Comparison of ENCODE assay signal across 2 cellular contexts in the genomic region with DNA sequence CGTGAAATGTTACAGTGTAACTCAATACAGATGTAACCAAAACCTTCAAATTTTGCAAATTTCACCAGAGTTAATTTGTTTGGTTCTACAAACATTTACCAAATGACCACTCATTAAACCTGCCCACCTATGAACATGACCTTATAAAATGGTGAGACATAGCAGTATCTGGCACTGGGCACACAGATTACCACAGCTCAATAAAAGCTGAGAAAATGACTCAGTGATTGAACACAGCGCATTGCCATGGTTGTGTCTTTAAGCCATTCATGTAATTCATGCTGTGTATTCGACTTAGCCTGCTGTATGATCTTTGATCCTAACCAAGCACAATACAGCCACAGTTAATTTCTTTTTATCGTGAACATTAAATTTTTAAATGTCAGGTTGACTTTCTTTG.
TF ChIP-seq lines count a peak whose summit lies in the region.

No MANE protein-coding gene starts in this region.

TF ChIP-seq in SK-N-SH treated with all-trans-retinoic acid at 6 μM for 48 hours, 23 proteins besides CTCF, POLR2A, EP300 and RAD21 (continued from another document):
- TF ChIP-seq SNAI2 (CRISPR knock-in tag; IDR thresholded peaks at IDR 0.05) = no peak
- TF ChIP-seq ZFP3 (CRISPR knock-in tag; IDR thresholded peaks at IDR 0.05) = no peak
- TF ChIP-seq CSDC2 (CRISPR knock-in tag; IDR thresholded peaks at IDR 0.05) = no peak
- no peak for TF ChIP-seq GLIS3 (CRISPR knock-in tag; IDR thresholded peaks at IDR 0.05)
- no peak for TF ChIP-seq ZC3H10 (CRISPR knock-in tag; IDR thresholded peaks at IDR 0.05)
- no peak for TF ChIP-seq TOX (CRISPR knock-in tag; IDR thresholded peaks at IDR 0.05; ENCODE audit: borderline replicate concordance)
- TF ChIP-seq TCF4 (CRISPR knock-in tag; IDR thresholded peaks at IDR 0.05; ENCODE audit: borderline replicate concordance) = no peak
- no peak for TF ChIP-seq OSR1 (CRISPR knock-in tag; IDR thresholded peaks at IDR 0.05)
- TF ChIP-seq, protein P1, sequence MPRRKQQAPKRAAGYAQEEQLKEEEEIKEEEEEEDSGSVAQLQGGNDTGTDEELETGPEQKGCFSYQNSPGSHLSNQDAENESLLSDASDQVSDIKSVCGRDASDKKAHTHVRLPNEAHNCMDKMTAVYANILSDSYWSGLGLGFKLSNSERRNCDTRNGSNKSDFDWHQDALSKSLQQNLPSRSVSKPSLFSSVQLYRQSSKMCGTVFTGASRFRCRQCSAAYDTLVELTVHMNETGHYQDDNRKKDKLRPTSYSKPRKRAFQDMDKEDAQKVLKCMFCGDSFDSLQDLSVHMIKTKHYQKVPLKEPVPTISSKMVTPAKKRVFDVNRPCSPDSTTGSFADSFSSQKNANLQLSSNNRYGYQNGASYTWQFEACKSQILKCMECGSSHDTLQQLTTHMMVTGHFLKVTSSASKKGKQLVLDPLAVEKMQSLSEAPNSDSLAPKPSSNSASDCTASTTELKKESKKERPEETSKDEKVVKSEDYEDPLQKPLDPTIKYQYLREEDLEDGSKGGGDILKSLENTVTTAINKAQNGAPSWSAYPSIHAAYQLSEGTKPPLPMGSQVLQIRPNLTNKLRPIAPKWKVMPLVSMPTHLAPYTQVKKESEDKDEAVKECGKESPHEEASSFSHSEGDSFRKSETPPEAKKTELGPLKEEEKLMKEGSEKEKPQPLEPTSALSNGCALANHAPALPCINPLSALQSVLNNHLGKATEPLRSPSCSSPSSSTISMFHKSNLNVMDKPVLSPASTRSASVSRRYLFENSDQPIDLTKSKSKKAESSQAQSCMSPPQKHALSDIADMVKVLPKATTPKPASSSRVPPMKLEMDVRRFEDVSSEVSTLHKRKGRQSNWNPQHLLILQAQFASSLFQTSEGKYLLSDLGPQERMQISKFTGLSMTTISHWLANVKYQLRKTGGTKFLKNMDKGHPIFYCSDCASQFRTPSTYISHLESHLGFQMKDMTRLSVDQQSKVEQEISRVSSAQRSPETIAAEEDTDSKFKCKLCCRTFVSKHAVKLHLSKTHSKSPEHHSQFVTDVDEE (CRISPR knock-in tag; IDR thresholded peaks at IDR 0.05) = no peak

TF ChIP-seq in SK-N-SH, 30 proteins besides CTCF, POLR2A, EP300 and RAD21 (continued from another document):
- TF ChIP-seq, protein P2, sequence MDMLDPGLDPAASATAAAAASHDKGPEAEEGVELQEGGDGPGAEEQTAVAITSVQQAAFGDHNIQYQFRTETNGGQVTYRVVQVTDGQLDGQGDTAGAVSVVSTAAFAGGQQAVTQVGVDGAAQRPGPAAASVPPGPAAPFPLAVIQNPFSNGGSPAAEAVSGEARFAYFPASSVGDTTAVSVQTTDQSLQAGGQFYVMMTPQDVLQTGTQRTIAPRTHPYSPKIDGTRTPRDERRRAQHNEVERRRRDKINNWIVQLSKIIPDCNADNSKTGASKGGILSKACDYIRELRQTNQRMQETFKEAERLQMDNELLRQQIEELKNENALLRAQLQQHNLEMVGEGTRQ (IDR thresholded peaks at IDR 0.05; ENCODE audit: borderline replicate concordance, low read depth, low read length) = no peak
- TF ChIP-seq RCOR1 (IDR thresholded peaks at IDR 0.05; ENCODE audit: low read length) (no peak), FOSL2 (IDR thresholded peaks at IDR 0.05; ENCODE audit: borderline replicate concordance, low read depth) (no peak), GABPA (IDR thresholded peaks at IDR 0.05; ENCODE audit: low read depth) (no peak), NRF1 (IDR thresholded peaks at IDR 0.05; ENCODE audit: low read depth, low read length) (no peak), TCF12 (IDR thresholded peaks at IDR 0.05) (no peak)
- TF ChIP-seq, protein P3, sequence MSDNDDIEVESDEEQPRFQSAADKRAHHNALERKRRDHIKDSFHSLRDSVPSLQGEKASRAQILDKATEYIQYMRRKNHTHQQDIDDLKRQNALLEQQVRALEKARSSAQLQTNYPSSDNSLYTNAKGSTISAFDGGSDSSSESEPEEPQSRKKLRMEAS (IDR thresholded peaks at IDR 0.05; ENCODE audit: low read depth) = no peak
- TF ChIP-seq, protein P4, sequence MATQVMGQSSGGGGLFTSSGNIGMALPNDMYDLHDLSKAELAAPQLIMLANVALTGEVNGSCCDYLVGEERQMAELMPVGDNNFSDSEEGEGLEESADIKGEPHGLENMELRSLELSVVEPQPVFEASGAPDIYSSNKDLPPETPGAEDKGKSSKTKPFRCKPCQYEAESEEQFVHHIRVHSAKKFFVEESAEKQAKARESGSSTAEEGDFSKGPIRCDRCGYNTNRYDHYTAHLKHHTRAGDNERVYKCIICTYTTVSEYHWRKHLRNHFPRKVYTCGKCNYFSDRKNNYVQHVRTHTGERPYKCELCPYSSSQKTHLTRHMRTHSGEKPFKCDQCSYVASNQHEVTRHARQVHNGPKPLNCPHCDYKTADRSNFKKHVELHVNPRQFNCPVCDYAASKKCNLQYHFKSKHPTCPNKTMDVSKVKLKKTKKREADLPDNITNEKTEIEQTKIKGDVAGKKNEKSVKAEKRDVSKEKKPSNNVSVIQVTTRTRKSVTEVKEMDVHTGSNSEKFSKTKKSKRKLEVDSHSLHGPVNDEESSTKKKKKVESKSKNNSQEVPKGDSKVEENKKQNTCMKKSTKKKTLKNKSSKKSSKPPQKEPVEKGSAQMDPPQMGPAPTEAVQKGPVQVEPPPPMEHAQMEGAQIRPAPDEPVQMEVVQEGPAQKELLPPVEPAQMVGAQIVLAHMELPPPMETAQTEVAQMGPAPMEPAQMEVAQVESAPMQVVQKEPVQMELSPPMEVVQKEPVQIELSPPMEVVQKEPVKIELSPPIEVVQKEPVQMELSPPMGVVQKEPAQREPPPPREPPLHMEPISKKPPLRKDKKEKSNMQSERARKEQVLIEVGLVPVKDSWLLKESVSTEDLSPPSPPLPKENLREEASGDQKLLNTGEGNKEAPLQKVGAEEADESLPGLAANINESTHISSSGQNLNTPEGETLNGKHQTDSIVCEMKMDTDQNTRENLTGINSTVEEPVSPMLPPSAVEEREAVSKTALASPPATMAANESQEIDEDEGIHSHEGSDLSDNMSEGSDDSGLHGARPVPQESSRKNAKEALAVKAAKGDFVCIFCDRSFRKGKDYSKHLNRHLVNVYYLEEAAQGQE (IDR thresholded peaks at IDR 0.05; ENCODE audit: low read depth, low read length) = no peak
TF ChIP-seq in SK-N-SH: peak in this region for 0.
